ENCODE assay signal across 1 cellular context in the genomic region with DNA sequence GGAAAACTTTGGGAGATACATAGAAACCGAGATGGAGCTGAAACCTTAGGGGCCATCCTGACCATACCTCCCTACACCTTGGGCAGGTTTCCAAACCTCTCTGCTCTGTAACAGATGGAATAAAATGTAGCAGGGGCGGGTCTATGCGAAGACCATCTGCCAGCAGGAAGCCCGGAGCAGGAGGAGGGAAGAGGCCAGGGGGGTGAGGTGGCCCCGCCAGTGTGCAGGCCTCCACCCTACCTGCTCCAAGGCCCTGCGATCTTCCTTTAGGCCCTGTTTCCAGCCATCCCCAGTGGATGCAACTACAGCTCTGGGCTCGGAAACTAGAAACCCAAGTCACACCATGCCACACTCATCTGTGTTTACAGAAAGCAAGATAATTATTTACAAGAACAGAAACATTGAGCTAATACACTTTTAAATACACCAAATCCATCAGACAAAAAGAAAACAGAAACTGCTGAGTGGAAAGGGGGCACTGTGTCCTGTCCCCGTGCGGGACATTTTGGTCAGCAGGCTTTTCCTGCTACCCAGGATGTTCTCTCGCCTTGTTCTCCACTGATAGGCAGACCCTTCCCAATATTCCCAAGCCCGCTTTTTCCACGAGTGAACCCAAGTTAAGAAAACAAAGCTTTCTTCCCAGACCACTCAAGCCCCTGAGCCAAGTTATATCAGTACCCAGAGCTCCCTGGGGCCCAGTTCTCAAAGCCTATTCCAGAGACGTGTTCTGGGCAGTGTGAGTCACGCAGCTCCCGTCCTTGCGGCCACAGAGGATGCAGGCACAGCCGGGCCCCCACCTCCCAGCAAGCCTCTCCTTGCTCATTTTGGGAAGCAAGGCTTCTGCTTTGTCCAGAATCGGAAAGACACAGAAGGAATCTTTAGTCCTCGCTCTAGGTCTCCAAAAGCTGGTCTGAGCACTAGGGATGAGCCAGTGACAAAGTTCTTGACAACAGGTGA.
TF ChIP-seq lines count a peak whose summit lies in the region.

No MANE protein-coding gene starts in this region.

TF ChIP-seq in H1, 55 proteins besides CTCF, POLR2A, EP300 and RAD21:
- TF ChIP-seq CBX8 (IDR thresholded peaks at IDR 0.05; ENCODE audit: borderline replicate concordance, low read depth, low read length) (no peak), RFX5 (IDR thresholded peaks at IDR 0.05; ENCODE audit: borderline replicate concordance, low read depth, low read length) (no peak), RXRA (IDR thresholded peaks at IDR 0.05; ENCODE audit: insufficient read depth, low read depth, low read length) (no peak), JUND (IDR thresholded peaks at IDR 0.05; ENCODE audit: low read length) (no peak), SP2 (IDR thresholded peaks at IDR 0.05; ENCODE audit: low read length) (no peak), POU5F1 (IDR thresholded peaks at IDR 0.05; ENCODE audit: low read depth, low read length) (no peak), CHD1 (IDR thresholded peaks at IDR 0.05; ENCODE audit: low read depth, low read length) (no peak), EGR1 (IDR thresholded peaks at IDR 0.05; ENCODE audit: borderline replicate concordance, low read depth, low read length) (no peak), CREB1 (IDR thresholded peaks at IDR 0.05) (no peak), PHF8 (conservative IDR thresholded peaks at IDR 0.05; ENCODE audit: low read depth, low read length) (no peak), SAP30 (IDR thresholded peaks at IDR 0.05; ENCODE audit: insufficient read depth, insufficient replicate concordance, low read length) (no peak), BACH1 (IDR thresholded peaks at IDR 0.05; ENCODE audit: low read length) (no peak), JUN (IDR thresholded peaks at IDR 0.05; ENCODE audit: low read depth, low read length) (no peak), NRF1 (IDR thresholded peaks at IDR 0.05; ENCODE audit: low read depth, low read length) (no peak), FOSL1 (IDR thresholded peaks at IDR 0.05; ENCODE audit: insufficient read depth, low read depth, low read length) (no peak), KDM5A (IDR thresholded peaks at IDR 0.05; ENCODE audit: low read length) (no peak)
